In the genomic region with DNA sequence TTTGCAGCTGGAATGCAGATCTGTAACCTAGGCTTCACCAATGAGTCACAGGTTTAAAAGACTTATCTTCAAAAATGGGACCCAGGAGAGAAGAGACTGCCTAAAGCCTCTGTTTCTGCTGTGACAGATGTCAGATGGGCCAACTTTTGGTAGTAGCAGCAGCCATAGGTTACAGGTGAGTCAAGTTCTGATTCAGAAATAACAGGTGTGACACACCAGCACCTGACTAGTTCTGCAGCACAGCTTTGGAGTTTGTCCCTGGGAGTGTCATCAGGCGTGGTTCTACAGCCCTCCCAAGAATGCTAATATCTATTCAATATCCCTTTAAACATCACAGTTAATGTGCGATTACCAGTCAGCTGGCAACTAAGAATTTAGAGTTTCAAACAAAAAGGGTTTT, we compare ENCODE assay signal across 16 cellular contexts.
DNase-seq lines count a peak whose midpoint lies in the region; ATAC-seq, FAIRE-seq and TF ChIP-seq lines count a peak whose summit lies in the region.
"Had no signal": no experiment of that assay in that cellular context is flagged by ENCODE, and none has a peak within 500 bp of the region (broad histone marks: within the 10 kb centered on the region; RNA-seq: fewer than 3 reads in every experiment).

No MANE protein-coding gene starts in this region.

- no peak overlapping the region for H4K8ac ChIP-seq in H1 (ENCODE audit: extremely low read depth, insufficient read depth, low read length)

- H3K36me3 ChIP-seq in DOHH2 (ENCODE audit: control insufficient read depth, low read length) (no peaks in the 10 kb centered on the region), KOPT-K1 (ENCODE audit: insufficient read depth, low read length) (no peaks in the 10 kb centered on the region), H1 (ENCODE audit: control insufficient read depth in 2 of 4, insufficient read depth in 4 of 4, low read length in 3 of 4) (no peaks in the 10 kb centered on the region), mucosa of rectum (ENCODE audit: control insufficient read depth in 2 of 2, insufficient read depth in 2 of 2, low read length in 2 of 2) (no peaks in the 10 kb centered on the region)
- H3K36me3 ChIP-seq: ascending aorta, WERI-Rb-1 had no signal

- H2BK20ac ChIP-seq in H1 (ENCODE audit: low read length), result peak overlapping the region; percentile 82; the same call in 1 of the 2 replicates

- no peak overlapping the region for H3K14ac ChIP-seq in H1 (ENCODE audit: insufficient read length)

- H3K9ac ChIP-seq in H1 (replicated peaks in 1 of 4; ENCODE audit: extremely low read depth in 1 of 4, low read depth in 3 of 4, low read length in 3 of 4) (no peak overlapping the region), mucosa of rectum (ENCODE audit: low read depth in 1 of 2, low read length in 2 of 2) (peak overlapping the region in 1 of 2 donors; percentile 44)

- H3K4me2 ChIP-seq in DOHH2 (ENCODE audit: low read length), result no peak overlapping the region
- H3K4me2 ChIP-seq in H1 (ENCODE audit: insufficient read depth in 1 of 2, low read depth in 2 of 2, low read length in 2 of 2), result no peak overlapping the region

- H3K27me3 ChIP-seq in DOHH2 (ENCODE audit: control insufficient read depth, low read length) (no peaks in the 10 kb centered on the region), H1 (replicated peaks in 1 of 4; ENCODE audit: control insufficient read depth in 3 of 4, extremely low read depth in 1 of 4, insufficient read depth in 3 of 4, low read length in 3 of 4) (no peaks in the 10 kb centered on the region), mucosa of rectum (ENCODE audit: control insufficient read depth in 2 of 2, insufficient read depth in 2 of 2, low read length in 2 of 2) (peaks cover 0 to 2% of the 10 kb centered on the region in 2 donors), dorsolateral prefrontal cortex (peaks cover 0 to 94% (median 59%) of the 10 kb centered on the region in 45 donors)
- H3K27me3 ChIP-seq: ascending aorta had no signal

- H3K4ac ChIP-seq in H1 (replicated peaks; ENCODE audit: insufficient read length, low read depth, low read length), result no peak overlapping the region

- DNase-seq in H1 (ENCODE audit: low read depth in 1 of 2, low spot score in 2 of 2) (no peak), head of caudate nucleus (no peak), dorsolateral prefrontal cortex (no peak)
- DNase-seq: activated CD4-positive, alpha-beta memory T cell treated with anti-CD3 and anti-CD28 coated beads, Interleukin-2, amount 10 ng/mL, durations not matched to agents 7 days and 5 days; HFFc6; NCI-H1092 treated with DMSO at 0.1 percent for 48 hours; NCI-H524 treated with DMSO at 0.1 percent for 48 hours; SIG-M5; T-helper 17 cell; WERI-Rb-1 had no signal

- TF ChIP-seq CTCF in DOHH2 (IDR thresholded peaks at IDR 0.05; ENCODE audit: low read depth, low read length, poor library complexity, severe bottlenecking) (no peak), H1 (IDR thresholded peaks at IDR 0.05; ENCODE audit: control extremely low read depth in 1 of 3, insufficient read depth in 1 of 3, low read depth in 1 of 3, low read length in 3 of 3) (no peak), dorsolateral prefrontal cortex (IDR thresholded peaks at IDR 0.05 in 54 of 56, conservative IDR thresholded peaks at IDR 0.05 in 2 of 56; ENCODE audit: low read depth in 1 of 56, partially characterized antibody in 56 of 56) (no peak)

- H3K4me3 ChIP-seq in DOHH2 (ENCODE audit: low read length) (no peak overlapping the region), H1 (ENCODE audit: extremely low read depth in 1 of 4, insufficient read depth in 2 of 4, low read depth in 3 of 4, low read length in 4 of 4) (no peak overlapping the region), mucosa of rectum (ENCODE audit: low read length in 2 of 2) (peak overlapping the region; percentile 33 to 39), dorsolateral prefrontal cortex (no peak overlapping the region)
- H3K4me3 ChIP-seq: ascending aorta had no signal

- TF ChIP-seq POLR2A in H1 (IDR thresholded peaks at IDR 0.05; ENCODE audit: control extremely low read depth in 1 of 2, low read depth in 2 of 2, low read length in 2 of 2), result no peak

- no peak overlapping the region for H3K56ac ChIP-seq in H1 (replicated peaks; ENCODE audit: insufficient read length, low read depth, low read length)

- peaks cover 29% of the 10 kb centered on the region for H3F3A ChIP-seq in DOHH2 (ENCODE audit: control insufficient read depth, insufficient read depth)

- H2BK12ac ChIP-seq in H1 (ENCODE audit: low read depth, low read length), result peak overlapping the region; percentile 55; the same call in 1 of the 2 replicates

- H2BK15ac ChIP-seq in H1 (ENCODE audit: low read length), result no peak overlapping the region

- FAIRE-seq in H1 (lab: Jason Lieb, UNC), result no peak
- FAIRE-seq: endometrium had no signal

- H3K23me2 ChIP-seq in H1 (ENCODE audit: low read depth, low read length), result peaks cover 11% of the 10 kb centered on the region

- peak overlapping the region; percentile 75; the same call in 1 of the 2 replicates for H2AK5ac ChIP-seq in H1 (ENCODE audit: low read depth, low read length)

- peak overlapping the region; percentile 69; the same call in 1 of the 2 replicates for H2BK5ac ChIP-seq in H1 (ENCODE audit: low read depth, low read length)

- no peak for ATAC-seq in HG03045 (IDR thresholded peaks at IDR 0.05; ENCODE audit: unreplicated experiment)
- ATAC-seq: T-helper 17 cell had no signal

- POLR2A ChIA-PET in H1 (lab: Charles Lee; ENCODE audit: partially characterized antibody), result interaction anchor here (0.9 to 7.8 kb wide), 13 partner anchors 35 to 1628 kb away, joined by 3 to 97 read pairs (median 27); a partner anchor contains a TSS

- H4K20me1 ChIP-seq in DOHH2 (ENCODE audit: control insufficient read depth, insufficient read depth, low read depth, low read length), result no peaks in the 10 kb centered on the region
- no peaks in the 10 kb centered on the region for H4K20me1 ChIP-seq in H1 (replicated peaks in 1 of 2; ENCODE audit: control insufficient read depth in 1 of 2, insufficient read depth in 2 of 2, low read length in 2 of 2)

- H4K91ac ChIP-seq in H1 (replicated peaks; ENCODE audit: insufficient read length, low read length), result peak overlapping the region; percentile 45

- H3K27ac ChIP-seq in DOHH2 (ENCODE audit: low read depth, low read length) (0 out of 2 replicates have a peak overlapping the region, but pooled peaks have one; percentile 7), KOPT-K1 (ENCODE audit: low read depth, low read length, poor library complexity, severe bottlenecking) (peak overlapping the region; percentile 95), H1 (ENCODE audit: low read depth, low read length) (no peak overlapping the region), mucosa of rectum (ENCODE audit: low read depth in 2 of 2, low read length in 2 of 2) (peak overlapping the region; percentile 83 to 91), dorsolateral prefrontal cortex (no peak overlapping the region)
- H3K27ac ChIP-seq: ascending aorta, WERI-Rb-1 had no signal

- no peaks in the 10 kb centered on the region for H3K79me1 ChIP-seq in H1 (ENCODE audit: low read depth, low read length)

- H3K9me3 ChIP-seq in DOHH2 (ENCODE audit: control insufficient read depth, insufficient read depth, low read length) (no peaks in the 10 kb centered on the region), KOPT-K1 (ENCODE audit: insufficient read depth, low read length, poor library complexity, severe bottlenecking) (peaks cover 5% of the 10 kb centered on the region), H1 (ENCODE audit: insufficient read depth in 2 of 2, low read depth in 1 of 2, low read length in 1 of 2) (no peaks in the 10 kb centered on the region; a peak in 1 of 4 replicates), mucosa of rectum (ENCODE audit: control insufficient read depth in 2 of 2, low read length in 2 of 2) (no peaks in the 10 kb centered on the region)
- H3K9me3 ChIP-seq: ascending aorta had no signal

- no peaks in the 10 kb centered on the region for H3K79me2 ChIP-seq in DOHH2 (ENCODE audit: control insufficient read depth, low read length)
- H3K79me2 ChIP-seq in H1 (ENCODE audit: control insufficient read depth in 1 of 2, insufficient read depth in 2 of 2, low read length in 2 of 2), result no peaks in the 10 kb centered on the region

- H3K23ac ChIP-seq in H1 (ENCODE audit: insufficient read length), result no peak overlapping the region

- WGBS in H1 (ENCODE audit: extremely low coverage in 1 of 2, insufficient coverage in 1 of 2, insufficient read length in 1 of 2, insufficient replicate concordance in 2 of 2, low coverage in 1 of 2, low lambda C conversion rate in 2 of 2, missing lambda C conversion rate in 1 of 2), 2 experiments, result 80% methylated on average over 2 of the region's 2 CpGs; no CpG with 5 or more reads in 1 of the 2 experiments

- H3K9me2 ChIP-seq in DOHH2 (replicated peaks; ENCODE audit: control insufficient read depth, low read length), result no peaks in the 10 kb centered on the region

- TF ChIP-seq RAD21 in H1 (IDR thresholded peaks at IDR 0.05 in 1 of 2, conservative IDR thresholded peaks at IDR 0.05 in 1 of 2; ENCODE audit: low read depth in 2 of 2, low read length in 2 of 2), result no peak

- no peak for TF ChIP-seq EP300 in H1 (IDR thresholded peaks at IDR 0.05; ENCODE audit: borderline replicate concordance in 1 of 2, low read depth in 2 of 2, low read length in 2 of 2)

- intact Hi-C loops in head of caudate nucleus (cut with DNase I) (no loop called here), dorsolateral prefrontal cortex (cut with DNase I) (no loop called here)

- no peak overlapping the region for H4K5ac ChIP-seq in H1 (ENCODE audit: insufficient read length, low read depth, low read length)

- H2AFZ ChIP-seq in H1 (ENCODE audit: low read length), result no peak overlapping the region

- H3K4me1 ChIP-seq in DOHH2 (ENCODE audit: control insufficient read depth, low read length), result peaks cover 43% of the 10 kb centered on the region
- H3K4me1 ChIP-seq in H1 (replicated peaks in 1 of 4; ENCODE audit: control insufficient read depth in 3 of 4, insufficient read depth in 4 of 4, low read length in 3 of 4), result peaks cover 1 to 10% (median 5%) of the 10 kb centered on the region in 4 experiments
- peaks cover 4 to 23% of the 10 kb centered on the region in 2 donors for H3K4me1 ChIP-seq in mucosa of rectum (ENCODE audit: control insufficient read depth in 2 of 2, insufficient read depth in 2 of 2, low read length in 2 of 2)
- H3K4me1 ChIP-seq: ascending aorta had no signal

- peak overlapping the region; percentile 17; the same call in 1 of the 2 replicates for H3K18ac ChIP-seq in H1 (ENCODE audit: extremely low read depth, low read length)

- H2BK120ac ChIP-seq in H1 (replicated peaks; ENCODE audit: low read depth, low read length), result peak overlapping the region; percentile 38

- CTCF ChIA-PET in H1 (lab: Charles Lee; ENCODE audit: partially characterized antibody), result interaction anchor here (1.1 to 1.2 kb wide), 2 partner anchors 17 to 21 kb away, joined by 4 read pairs; no protein-coding TSS in a partner anchor

TF ChIP-seq in H1, 55 proteins besides CTCF, POLR2A, EP300 and RAD21 (continues in another document):
- no peak for TF ChIP-seq SUZ12 (IDR thresholded peaks at IDR 0.05; ENCODE audit: low read length)
- TF ChIP-seq GTF2F1 (IDR thresholded peaks at IDR 0.05; ENCODE audit: borderline replicate concordance, low read depth, low read length), result no peak
- no peak for TF ChIP-seq BACH1 (IDR thresholded peaks at IDR 0.05; ENCODE audit: low read length)
- no peak for TF ChIP-seq KDM5A (IDR thresholded peaks at IDR 0.05; ENCODE audit: low read length)
- TF ChIP-seq NRF1 (IDR thresholded peaks at IDR 0.05; ENCODE audit: low read depth, low read length), result no peak

Comparison
In these comparisons a context has a peak if more than half of its experiments do, and no peak if none do; other contexts are left out.
1. H3K27ac ChIP-seq: peak in DOHH2 (single experiment), KOPT-K1 (single experiment) and mucosa of rectum (2 of 2); none in H1 (single experiment) and dorsolateral prefrontal cortex (0 of 59).
2. H3K4me3 ChIP-seq: peak in mucosa of rectum (2 of 2); none in DOHH2 (single experiment), H1 (0 of 4) and dorsolateral prefrontal cortex (0 of 59).